ENCODE assay signal across 10 cellular contexts in genomic region chr5:138603521-138603920, GRCh38. TPM values are rescaled to one million over a fixed set of nuclear protein-coding genes. Genes with fewer than 3 reads are reported as not detected.
DNase-seq lines count a peak whose midpoint lies in the region; ATAC-seq and TF ChIP-seq lines count a peak whose summit lies in the region.
"Had no signal": no experiment of that assay in that cellular context is flagged by ENCODE, and none has a peak within 500 bp of the region (broad histone marks: within the 10 kb centered on the region; RNA-seq: fewer than 3 reads in every experiment).

No MANE protein-coding gene starts in this region.

- H3K36me3 Mint-ChIP-seq in nephron (ENCODE audit: low read depth), result no peaks in the 10 kb centered on the region

- H3K27ac ChIP-seq in aorta (ENCODE audit: low read depth in 1 of 2, low read length in 2 of 2), result no peak overlapping the region
- no peak overlapping the region for H3K27ac ChIP-seq in right cardiac atrium (ENCODE audit: low read length)
- H3K27ac ChIP-seq in body of pancreas, result no peak overlapping the region
- H3K27ac ChIP-seq: vagina had no signal

- ATAC-seq in GM18502 (IDR thresholded peaks at IDR 0.05; ENCODE audit: poor library complexity, unreplicated experiment), result peak; percentile 71
- peak; percentile 52 for ATAC-seq in GM21515 (IDR thresholded peaks at IDR 0.05; ENCODE audit: unreplicated experiment)
- ATAC-seq in aorta (ENCODE audit: low FRiP score), result no peak
- ATAC-seq in right cardiac atrium, result no peak
- no peak for ATAC-seq in body of pancreas

- 62 to 67% methylated on average over 2 of the region's 2 CpGs for WGBS in aorta, 2 donors
- WGBS in right cardiac atrium, result 27% methylated on average over 2 of the region's 2 CpGs
- WGBS in body of pancreas, 2 donors, result 58 to 82% methylated on average over 1 to 2 of the region's 2 CpGs

- no peaks in the 10 kb centered on the region for H3K27me3 Mint-ChIP-seq in nephron (ENCODE audit: low read depth)

- DNase-seq in activated T-cell treated with anti-CD3 and anti-CD28 coated beads, Interleukin-2, amount 50 U/mL, for 48 hours, result peak; percentile 46 to 48
- DNase-seq in aorta (no peak), right cardiac atrium (no peak), body of pancreas (no peak)
- DNase-seq: H9 had no signal

- H3K4me1 ChIP-seq in aorta (ENCODE audit: control insufficient read depth in 1 of 2, insufficient read depth in 2 of 2, low read length in 2 of 2) (no peaks in the 10 kb centered on the region), right cardiac atrium (ENCODE audit: control insufficient read depth, insufficient read depth, low read length) (peaks cover 2% of the 10 kb centered on the region), body of pancreas (peaks cover 10% of the 10 kb centered on the region)

- H3K4me1 Mint-ChIP-seq in nephron, result peaks cover 62% of the 10 kb centered on the region

- H3K4me3 Mint-ChIP-seq in nephron, result peak overlapping the region in 1 of 3 experiments; percentile 28
- H3K4me3 Mint-ChIP-seq: H9 had no signal

- H3K9me3 ChIP-seq in aorta (ENCODE audit: control insufficient read depth, low read length) (no peaks in the 10 kb centered on the region), right cardiac atrium (ENCODE audit: control insufficient read depth, low read length) (no peaks in the 10 kb centered on the region), body of pancreas (no peaks in the 10 kb centered on the region)
- H3K9me3 ChIP-seq: vagina had no signal

- TF ChIP-seq POLR2A in body of pancreas (IDR thresholded peaks at IDR 0.05), result no peak

- no peaks in the 10 kb centered on the region for H3K9me3 Mint-ChIP-seq in nephron
- H3K9me3 Mint-ChIP-seq: H9 had no signal

- H3K27me3 ChIP-seq in aorta (ENCODE audit: control insufficient read depth in 1 of 2, insufficient read depth in 2 of 2, low read length in 1 of 2) (no peaks in the 10 kb centered on the region), right cardiac atrium (ENCODE audit: control insufficient read depth, insufficient read depth) (no peaks in the 10 kb centered on the region), body of pancreas (no peaks in the 10 kb centered on the region)
- H3K27me3 ChIP-seq: vagina had no signal

- no peaks in the 10 kb centered on the region for H3K36me3 ChIP-seq in aorta (ENCODE audit: control insufficient read depth in 1 of 2, insufficient read depth in 2 of 2, low read length in 1 of 2)
- H3K36me3 ChIP-seq in body of pancreas (replicated peaks in 1 of 2; ENCODE audit: insufficient read depth in 1 of 2, low read depth in 2 of 2), result no peaks in the 10 kb centered on the region
- H3K36me3 ChIP-seq: vagina had no signal

- no peak overlapping the region for H3K4me3 ChIP-seq in aorta (ENCODE audit: low read length in 2 of 2)
- H3K4me3 ChIP-seq in right cardiac atrium (ENCODE audit: low read length), result no peak overlapping the region
- H3K4me3 ChIP-seq in body of pancreas, result no peak overlapping the region
- H3K4me3 ChIP-seq: lung, vagina had no signal

- intact Hi-C loops in aorta (cut with DNase I) (no loop called here), right cardiac atrium (cut with DNase I) (no loop called here), body of pancreas (cut with DNase I) (no loop called here)

- peak overlapping the region; percentile 22 to 85 (median 79) for H3K27ac Mint-ChIP-seq in nephron

- no peak for TF ChIP-seq CTCF in nephron (IDR thresholded peaks at IDR 0.05; ENCODE audit: unreplicated experiment in 3 of 3)
- no peak for TF ChIP-seq CTCF in body of pancreas (IDR thresholded peaks at IDR 0.05)

RNA-seq across cellular contexts. Expression of gene HSPA9, which starts 28.3 kb away (rescaled TPM):
- total RNA-seq in aorta (100 to 1,000 TPM; 110 to 139 TPM), right cardiac atrium (100 to 1,000 TPM; 198 to 242 (median 239) TPM), body of pancreas (10 to 100 TPM; 79.8 to 98.3 TPM)
- polyA plus RNA-seq in aorta (10 to 100 TPM; 65.2 to 68.6 TPM), right cardiac atrium (170 TPM)

Comparison
In these comparisons a context has a peak if more than half of its experiments do, and no peak if none do; other contexts are left out.
1. ATAC-seq: peak in GM18502 (single experiment) and GM21515 (single experiment); none in aorta (single experiment), right cardiac atrium (0 of 2) and body of pancreas (single experiment).
2. DNase-seq: peak in activated T-cell treated with anti-CD3 and anti-CD28 coated beads, Interleukin-2, amount 50 U/mL, for 48 hours (2 of 2); none in aorta (0 of 2), right cardiac atrium (0 of 3) and body of pancreas (0 of 4).